In genomic region chr2:11684894-11685460, GRCh38 we compare ENCODE assay signal across 20 cellular contexts. TPM values are rescaled to one million over a fixed set of nuclear protein-coding genes. Genes with fewer than 3 reads are reported as not detected.
A peak's percentile ranks its signal among the peaks of the same experiment; 100 is the strongest.
DNase-seq lines count a peak whose midpoint lies in the region; ATAC-seq, FAIRE-seq and TF ChIP-seq lines count a peak whose summit lies in the region.
"Had no signal": no experiment of that assay in that cellular context is flagged by ENCODE, and none has a peak within 500 bp of the region (broad histone marks: within the 10 kb centered on the region; RNA-seq: fewer than 3 reads in every experiment).

No MANE protein-coding gene starts in this region.

- no peak overlapping the region for H2BK120ac ChIP-seq in neuronal stem cell (ENCODE audit: low read depth, low read length)

- no peak overlapping the region for H2BK5ac ChIP-seq in neuronal stem cell (ENCODE audit: low read length)

- H3K4me2 ChIP-seq in neuronal stem cell (ENCODE audit: insufficient read depth, low read length, poor library complexity, severe bottlenecking) = no peak overlapping the region

- no peak for TF ChIP-seq EP300 in stomach (IDR thresholded peaks at IDR 0.05)

- intact Hi-C loops in cardiac septum (cut with DNase I) = no loop called here
- intact Hi-C loops in left cardiac atrium (cut with DNase I) = no loop called here
- intact Hi-C loops in upper lobe of right lung (cut with DNase I) = no loop called here
- intact Hi-C loops in stomach (cut with DNase I; ENCODE audit: low total_unique reads) = no loop called here

- TF ChIP-seq CTCF in endodermal cell (conservative IDR thresholded peaks at IDR 0.05) = no peak
- no peak for TF ChIP-seq CTCF in upper lobe of right lung (IDR thresholded peaks at IDR 0.05)
- TF ChIP-seq CTCF in stomach (IDR thresholded peaks at IDR 0.05) = no peak

- no peak overlapping the region for H3K4me3 ChIP-seq in endodermal cell (ENCODE audit: low read length)
- no peak overlapping the region for H3K4me3 ChIP-seq in neuronal stem cell (ENCODE audit: low read length in 2 of 2)
- H3K4me3 ChIP-seq in upper lobe of right lung = no peak overlapping the region
- no peak overlapping the region for H3K4me3 ChIP-seq in stomach
- H3K4me3 ChIP-seq: HAP-1 had no signal

- peaks cover 24% of the 10 kb centered on the region for H3K27me3 Mint-ChIP-seq in endodermal cell (ENCODE audit: insufficient read depth)

- no peak overlapping the region for H4K8ac ChIP-seq in neuronal stem cell (ENCODE audit: low read depth, low read length)

- no peak for FAIRE-seq in GM12891 (lab: Jason Lieb, UNC)
- FAIRE-seq: D721Med, GM18507, H1, HTR-8/SVneo had no signal

- H3K9ac ChIP-seq in endodermal cell (ENCODE audit: extremely low read depth, low read length, poor library complexity, severe bottlenecking) = no peak overlapping the region
- H3K9ac ChIP-seq in neuronal stem cell (ENCODE audit: low read depth, low read length, poor library complexity) = no peak overlapping the region

- no peaks in the 10 kb centered on the region for H3K36me3 Mint-ChIP-seq in endodermal cell (ENCODE audit: low read depth)
- H3K36me3 Mint-ChIP-seq: CD14-positive monocyte; CD8-positive, alpha-beta T cell had no signal

- H2AK5ac ChIP-seq in neuronal stem cell (ENCODE audit: low read depth, low read length) = peak overlapping the region; percentile 19

- H3K36me3 ChIP-seq in endodermal cell (ENCODE audit: control insufficient read depth, insufficient read depth, low read length) = no peaks in the 10 kb centered on the region
- no peaks in the 10 kb centered on the region for H3K36me3 ChIP-seq in neuronal stem cell (replicated peaks in 1 of 2; ENCODE audit: control insufficient read depth in 2 of 2, insufficient read depth in 2 of 2, low read length in 2 of 2)
- no peaks in the 10 kb centered on the region for H3K36me3 ChIP-seq in upper lobe of right lung
- H3K36me3 ChIP-seq in stomach = no peaks in the 10 kb centered on the region
- H3K36me3 ChIP-seq: HAP-1 had no signal

- no peak overlapping the region for H3K14ac ChIP-seq in neuronal stem cell (ENCODE audit: low read length)

- H2AFZ ChIP-seq in neuronal stem cell (ENCODE audit: low read length) = no peak overlapping the region

- H3K27ac Mint-ChIP-seq in endodermal cell = no peak overlapping the region
- H3K27ac Mint-ChIP-seq: CD14-positive monocyte; CD8-positive, alpha-beta T cell had no signal

- WGBS in endodermal cell (ENCODE audit: insufficient coverage in 1 of 2, insufficient read length in 1 of 2), 2 experiments = 90 to 92% methylated on average over 9 to 12 of the region's 12 CpGs
- no CpG with 5 or more reads among the region's 12 CpGs for WGBS in neuronal stem cell (ENCODE audit: extremely low coverage in 2 of 2, insufficient read length in 2 of 2, insufficient replicate concordance in 1 of 2), 2 donors
- 84 to 89% (median 86%) methylated on average over 12 of the region's 12 CpGs for WGBS in stomach, 5 donors

- H3K4ac ChIP-seq in neuronal stem cell (ENCODE audit: low read length) = no peak overlapping the region

- no peaks in the 10 kb centered on the region for H3K9me3 Mint-ChIP-seq in endodermal cell
- H3K9me3 Mint-ChIP-seq: CD8-positive, alpha-beta T cell had no signal

- no peak overlapping the region for H3K4me3 Mint-ChIP-seq in endodermal cell
- H3K4me3 Mint-ChIP-seq: CD8-positive, alpha-beta T cell had no signal

- peak; percentile 46 for DNase-seq in cardiac septum (ENCODE audit: low spot score)
- no peak for DNase-seq in left cardiac atrium
- DNase-seq in endodermal cell = peak; percentile 39
- DNase-seq in neuronal stem cell (ENCODE audit: low spot score) = no peak
- no peak for DNase-seq in upper lobe of right lung
- no peak for DNase-seq in GM12891 (ENCODE audit: insufficient read length, low spot score)
- no peak for DNase-seq in stomach
- DNase-seq: CD8-positive, alpha-beta T cell; COR-L47; DMS153 had no signal

- no peak overlapping the region for H4K91ac ChIP-seq in neuronal stem cell (ENCODE audit: low read depth, low read length, poor library complexity)

- H3K79me1 ChIP-seq in neuronal stem cell (ENCODE audit: low read depth, low read length) = no peaks in the 10 kb centered on the region

- H3K27me3 ChIP-seq in endodermal cell (ENCODE audit: control insufficient read depth, insufficient read depth, low read length, poor library complexity, severe bottlenecking) (peaks cover 7% of the 10 kb centered on the region), neuronal stem cell (ENCODE audit: control insufficient read depth in 3 of 3, insufficient read depth in 3 of 3, low read depth in 1 of 3, low read length in 3 of 3) (peaks cover 0 to 39% (median 0%) of the 10 kb centered on the region in 3 experiments), upper lobe of right lung (peaks cover 7% of the 10 kb centered on the region), stomach (peaks cover 0 to 6% (median 0%) of the 10 kb centered on the region in 3 donors)

- TF ChIP-seq POLR2A in GM12891 (IDR thresholded peaks at IDR 0.05; ENCODE audit: low read depth, low read length) = no peak
- TF ChIP-seq POLR2A in stomach (IDR thresholded peaks at IDR 0.05) = no peak

- ATAC-seq in left cardiac atrium = no peak
- ATAC-seq in upper lobe of right lung = peak; percentile 4
- no peak for ATAC-seq in GM18909 (IDR thresholded peaks at IDR 0.05; ENCODE audit: poor library complexity, unreplicated experiment)
- ATAC-seq: CD8-positive, alpha-beta T cell had no signal

- no peaks in the 10 kb centered on the region for H3K9me3 ChIP-seq in endodermal cell (ENCODE audit: control insufficient read depth, low read length)
- no peaks in the 10 kb centered on the region for H3K9me3 ChIP-seq in neuronal stem cell (replicated peaks in 1 of 2; ENCODE audit: control insufficient read depth in 2 of 2, insufficient read depth in 1 of 2, low read depth in 1 of 2, low read length in 2 of 2)
- no peaks in the 10 kb centered on the region for H3K9me3 ChIP-seq in upper lobe of right lung
- H3K9me3 ChIP-seq in stomach = no peaks in the 10 kb centered on the region
- H3K9me3 ChIP-seq: HAP-1 had no signal

- peaks cover 20% of the 10 kb centered on the region for H3K4me1 Mint-ChIP-seq in endodermal cell

- H3K18ac ChIP-seq in neuronal stem cell (ENCODE audit: low read length) = no peak overlapping the region

- no peak overlapping the region for H3K23ac ChIP-seq in neuronal stem cell (ENCODE audit: low read depth, low read length, poor library complexity)

- H3K4me1 ChIP-seq in endodermal cell (ENCODE audit: control insufficient read depth, insufficient read depth, low read length) (no peaks in the 10 kb centered on the region), neuronal stem cell (ENCODE audit: control insufficient read depth in 2 of 2, insufficient read depth in 1 of 2, low read depth in 1 of 2, low read length in 2 of 2) (peaks cover 3 to 10% of the 10 kb centered on the region in 2 donors), upper lobe of right lung (peaks cover 8% of the 10 kb centered on the region), stomach (peaks cover 13 to 36% (median 23%) of the 10 kb centered on the region in 4 donors)

- no peak overlapping the region for H2BK15ac ChIP-seq in neuronal stem cell (ENCODE audit: low read length)

- H3K27ac ChIP-seq in endodermal cell (ENCODE audit: low read depth, low read length) = no peak overlapping the region
- H3K27ac ChIP-seq in neuronal stem cell (replicated peaks; ENCODE audit: low read length) = no peak overlapping the region
- no peak overlapping the region for H3K27ac ChIP-seq in upper lobe of right lung
- H3K27ac ChIP-seq in stomach = no peak overlapping the region
- H3K27ac ChIP-seq: 22Rv1 had no signal

- H2BK12ac ChIP-seq in neuronal stem cell (ENCODE audit: low read length) = no peak overlapping the region

TF ChIP-seq in GM12891, 5 proteins besides CTCF, POLR2A, EP300 and RAD21:
- TF ChIP-seq TAF1 (IDR thresholded peaks at IDR 0.05; ENCODE audit: low read depth, low read length) = no peak
- TF ChIP-seq PAX5 (IDR thresholded peaks at IDR 0.05; ENCODE audit: insufficient read depth, low read length, severe bottlenecking) = no peak
- TF ChIP-seq POU2F2 (IDR thresholded peaks at IDR 0.05; ENCODE audit: low read depth, low read length) = no peak
- TF ChIP-seq SPI1 (IDR thresholded peaks at IDR 0.05; ENCODE audit: low read depth, low read length) = no peak
- TF ChIP-seq POLR2AphosphoS5 (IDR thresholded peaks at IDR 0.05; ENCODE audit: low read depth, low read length) = no peak

RNA-seq across cellular contexts. Expression of gene NTSR2, which starts 15.0 kb away (rescaled TPM):
- total RNA-seq in cardiac septum (not detected), left cardiac atrium (under 1 TPM in 1 of 2 donors, not detected in 1; 0.24 TPM), endodermal cell (not detected), upper lobe of right lung (not detected), stomach (not detected)
- not detected for polyA plus RNA-seq in endodermal cell (2013, experiment 1 of 2)
- not detected for polyA plus RNA-seq in endodermal cell (2013, experiment 2 of 2)
- polyA plus RNA-seq in neuronal stem cell (2013, experiment 1 of 2) = not detected
- not detected for polyA plus RNA-seq in neuronal stem cell (2013, experiment 2 of 2)
- not detected for polyA plus RNA-seq in GM12891 (2012; ENCODE audit: low read depth, missing spikeins)
- not detected for polyA plus RNA-seq in stomach
- total RNA-seq: A673; CD8-positive, alpha-beta T cell; H1 had no signal
- polyA plus RNA-seq: BJ, CD14-positive monocyte had no signal

Comparison
In these comparisons a context has a peak if more than half of its experiments do, and no peak if none do; other contexts are left out.
1. DNase-seq: peak in cardiac septum (single experiment) and endodermal cell (single experiment); none in left cardiac atrium (single experiment), neuronal stem cell (single experiment), upper lobe of right lung (single experiment), GM12891 (single experiment) and stomach (single experiment).